1 cellular context compared by ENCODE assay signal in genomic region chrX:148457279-148457678, GRCh38.
TF ChIP-seq lines count a peak whose summit lies in the region.

No MANE protein-coding gene starts in this region.

TF ChIP-seq in GM12878, 131 proteins besides CTCF, POLR2A, EP300 and RAD21 (continued from another document):
- TF ChIP-seq ZNF687 (IDR thresholded peaks at IDR 0.05) (no peak), BMI1 (IDR thresholded peaks at IDR 0.05; ENCODE audit: borderline replicate concordance) (no peak), ZZZ3 (IDR thresholded peaks at IDR 0.05; ENCODE audit: control insufficient read depth, insufficient read length, low read depth) (no peak), TCF3 (IDR thresholded peaks at IDR 0.05; ENCODE audit: borderline replicate concordance, insufficient read depth, low read depth, low read length) (no peak), GABPA (IDR thresholded peaks at IDR 0.05; ENCODE audit: low read depth) (no peak)
